In genomic region chr11:68469122-68469521, GRCh38 we compare ENCODE assay signal across 1 cellular context.
TF ChIP-seq lines count a peak whose summit lies in the region.

No MANE protein-coding gene starts in this region.

TF ChIP-seq in GM23338, 12 proteins besides CTCF, POLR2A, EP300 and RAD21 (continued from another document):
- TF ChIP-seq ETS1 (IDR thresholded peaks at IDR 0.05) (no peak), CREB1 (CRISPR knock-in tag; IDR thresholded peaks at IDR 0.05; ENCODE audit: low read depth) (no peak), STAT1 (IDR thresholded peaks at IDR 0.05; ENCODE audit: unreplicated experiment) (no peak), POLR2AphosphoS5 (IDR thresholded peaks at IDR 0.05; ENCODE audit: low read depth) (no peak), EZH2 (IDR thresholded peaks at IDR 0.05; ENCODE audit: low read depth, unreplicated experiment) (no peak), ZNF114 (CRISPR knock-in tag; IDR thresholded peaks at IDR 0.05) (no peak), NANOG (IDR thresholded peaks at IDR 0.05; ENCODE audit: borderline replicate concordance) (no peak)
- TF ChIP-seq, protein P1, sequence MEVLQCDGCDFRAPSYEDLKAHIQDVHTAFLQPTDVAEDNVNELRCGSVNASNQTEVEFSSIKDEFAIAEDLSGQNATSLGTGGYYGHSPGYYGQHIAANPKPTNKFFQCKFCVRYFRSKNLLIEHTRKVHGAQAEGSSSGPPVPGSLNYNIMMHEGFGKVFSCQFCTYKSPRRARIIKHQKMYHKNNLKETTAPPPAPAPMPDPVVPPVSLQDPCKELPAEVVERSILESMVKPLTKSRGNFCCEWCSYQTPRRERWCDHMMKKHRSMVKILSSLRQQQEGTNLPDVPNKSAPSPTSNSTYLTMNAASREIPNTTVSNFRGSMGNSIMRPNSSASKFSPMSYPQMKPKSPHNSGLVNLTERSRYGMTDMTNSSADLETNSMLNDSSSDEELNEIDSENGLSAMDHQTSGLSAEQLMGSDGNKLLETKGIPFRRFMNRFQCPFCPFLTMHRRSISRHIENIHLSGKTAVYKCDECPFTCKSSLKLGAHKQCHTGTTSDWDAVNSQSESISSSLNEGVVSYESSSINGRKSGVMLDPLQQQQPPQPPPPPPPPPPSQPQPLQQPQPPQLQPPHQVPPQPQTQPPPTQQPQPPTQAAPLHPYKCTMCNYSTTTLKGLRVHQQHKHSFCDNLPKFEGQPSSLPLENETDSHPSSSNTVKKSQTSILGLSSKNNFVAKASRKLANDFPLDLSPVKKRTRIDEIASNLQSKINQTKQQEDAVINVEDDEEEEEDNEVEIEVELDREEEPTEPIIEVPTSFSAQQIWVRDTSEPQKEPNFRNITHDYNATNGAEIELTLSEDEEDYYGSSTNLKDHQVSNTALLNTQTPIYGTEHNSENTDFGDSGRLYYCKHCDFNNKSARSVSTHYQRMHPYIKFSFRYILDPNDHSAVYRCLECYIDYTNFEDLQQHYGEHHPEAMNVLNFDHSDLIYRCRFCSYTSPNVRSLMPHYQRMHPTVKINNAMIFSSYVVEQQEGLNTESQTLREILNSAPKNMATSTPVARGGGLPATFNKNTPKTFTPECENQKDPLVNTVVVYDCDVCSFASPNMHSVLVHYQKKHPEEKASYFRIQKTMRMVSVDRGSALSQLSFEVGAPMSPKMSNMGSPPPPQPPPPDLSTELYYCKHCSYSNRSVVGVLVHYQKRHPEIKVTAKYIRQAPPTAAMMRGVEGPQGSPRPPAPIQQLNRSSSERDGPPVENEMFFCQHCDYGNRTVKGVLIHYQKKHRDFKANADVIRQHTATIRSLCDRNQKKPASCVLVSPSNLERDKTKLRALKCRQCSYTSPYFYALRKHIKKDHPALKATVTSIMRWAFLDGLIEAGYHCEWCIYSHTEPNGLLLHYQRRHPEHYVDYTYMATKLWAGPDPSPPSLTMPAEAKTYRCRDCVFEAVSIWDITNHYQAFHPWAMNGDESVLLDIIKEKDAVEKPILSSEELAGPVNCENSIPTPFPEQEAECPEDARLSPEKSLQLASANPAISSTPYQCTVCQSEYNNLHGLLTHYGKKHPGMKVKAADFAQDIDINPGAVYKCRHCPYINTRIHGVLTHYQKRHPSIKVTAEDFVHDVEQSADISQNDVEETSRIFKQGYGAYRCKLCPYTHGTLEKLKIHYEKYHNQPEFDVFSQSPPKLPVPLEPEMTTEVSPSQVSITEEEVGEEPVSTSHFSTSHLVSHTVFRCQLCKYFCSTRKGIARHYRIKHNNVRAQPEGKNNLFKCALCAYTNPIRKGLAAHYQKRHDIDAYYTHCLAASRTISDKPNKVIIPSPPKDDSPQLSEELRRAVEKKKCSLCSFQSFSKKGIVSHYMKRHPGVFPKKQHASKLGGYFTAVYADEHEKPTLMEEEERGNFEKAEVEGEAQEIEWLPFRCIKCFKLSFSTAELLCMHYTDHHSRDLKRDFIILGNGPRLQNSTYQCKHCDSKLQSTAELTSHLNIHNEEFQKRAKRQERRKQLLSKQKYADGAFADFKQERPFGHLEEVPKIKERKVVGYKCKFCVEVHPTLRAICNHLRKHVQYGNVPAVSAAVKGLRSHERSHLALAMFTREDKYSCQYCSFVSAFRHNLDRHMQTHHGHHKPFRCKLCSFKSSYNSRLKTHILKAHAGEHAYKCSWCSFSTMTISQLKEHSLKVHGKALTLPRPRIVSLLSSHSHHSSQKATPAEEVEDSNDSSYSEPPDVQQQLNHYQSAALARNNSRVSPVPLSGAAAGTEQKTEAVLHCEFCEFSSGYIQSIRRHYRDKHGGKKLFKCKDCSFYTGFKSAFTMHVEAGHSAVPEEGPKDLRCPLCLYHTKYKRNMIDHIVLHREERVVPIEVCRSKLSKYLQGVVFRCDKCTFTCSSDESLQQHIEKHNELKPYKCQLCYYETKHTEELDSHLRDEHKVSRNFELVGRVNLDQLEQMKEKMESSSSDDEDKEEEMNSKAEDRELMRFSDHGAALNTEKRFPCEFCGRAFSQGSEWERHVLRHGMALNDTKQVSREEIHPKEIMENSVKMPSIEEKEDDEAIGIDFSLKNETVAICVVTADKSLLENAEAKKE (CRISPR knock-in tag; IDR thresholded peaks at IDR 0.05) = no peak
